23 cellular contexts compared by ENCODE assay signal in the genomic region with DNA sequence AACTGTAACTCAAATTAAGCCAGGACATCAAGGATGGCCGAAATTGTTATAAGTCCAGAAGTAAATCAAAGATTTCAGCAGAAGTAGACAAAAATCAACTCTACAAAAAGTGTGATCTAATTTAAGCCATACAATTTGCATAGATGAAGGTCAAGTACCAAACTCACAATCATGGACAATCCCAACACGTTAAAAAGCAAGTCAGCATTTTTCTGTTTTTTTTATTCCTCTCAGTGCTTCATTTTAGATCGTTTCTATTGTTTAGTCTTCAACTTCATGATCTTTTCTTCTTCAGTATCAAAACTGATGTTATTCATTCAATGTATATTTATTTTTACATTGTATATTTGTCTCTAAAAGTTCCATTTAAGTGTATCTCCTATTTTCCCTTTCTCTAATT.
"Had no signal": no experiment of that assay in that cellular context is flagged by ENCODE, and none has a peak within 500 bp of the region (broad histone marks: within the 10 kb centered on the region; RNA-seq: fewer than 3 reads in every experiment).

No MANE protein-coding gene starts in this region.

- FAIRE-seq: endothelial cell of umbilical vein, islet of Langerhans, keratinocyte had no signal

- H3K27me3 ChIP-seq: dorsolateral prefrontal cortex, esophagus muscularis mucosa, foreskin keratinocyte, gastroesophageal sphincter, heart right ventricle, left lung had no signal

- H3K27ac ChIP-seq: coronary artery, dorsolateral prefrontal cortex, esophagus muscularis mucosa, foreskin keratinocyte, gastroesophageal sphincter, heart right ventricle, left lung, lower lobe of right lung had no signal

- H3K4me3 ChIP-seq: coronary artery, dorsolateral prefrontal cortex, esophagus muscularis mucosa, gastroesophageal sphincter, heart right ventricle, left lung, lower lobe of right lung, mucosa of descending colon had no signal

- ATAC-seq: foreskin keratinocyte; gastroesophageal sphincter; heart right ventricle; left cardiac atrium; left lung; left ventricle myocardium superior; lower lobe of right lung; mucosa of descending colon; naive thymus-derived CD8-positive, alpha-beta T cell had no signal

- H3K36me3 ChIP-seq: esophagus muscularis mucosa, gastroesophageal sphincter, heart right ventricle, left lung, lower lobe of right lung had no signal

- DNase-seq: dermis blood vessel endothelial cell; dorsolateral prefrontal cortex; effector CD4-positive, alpha-beta T cell; effector memory CD4-positive, alpha-beta T cell; foreskin keratinocyte; glutamatergic neuron; head of caudate nucleus; heart right ventricle; hippocampal formation; left cardiac atrium; left lung; left ventricle myocardium superior; lower lobe of right lung; mesenchymal stem cell; mucosa of descending colon; naive B cell; naive thymus-derived CD8-positive, alpha-beta T cell had no signal

- H3K4me1 ChIP-seq: foreskin keratinocyte, gastroesophageal sphincter, heart right ventricle, left lung, lower lobe of right lung had no signal

- H3K9me3 ChIP-seq: esophagus muscularis mucosa, gastroesophageal sphincter, heart right ventricle, left lung, lower lobe of right lung had no signal
